Comparison of ENCODE assay signal across 28 cellular contexts in genomic region chr22:20611418-20611817, GRCh38.
"Had no signal": no experiment of that assay in that cellular context is flagged by ENCODE, and none has a peak within 500 bp of the region (broad histone marks: within the 10 kb centered on the region; RNA-seq: fewer than 3 reads in every experiment).

No MANE protein-coding gene starts in this region.

- H3K9me3 Mint-ChIP-seq: activated CD4-positive, alpha-beta T cell treated with anti-CD3 and anti-CD28 coated beads, Interleukin-2, amount 10 ng/mL, durations not matched to agents 7 days and 5 days; activated CD8-positive, alpha-beta T cell treated with anti-CD3 and anti-CD28 coated beads for 36 hours; activated naive CD8-positive, alpha-beta T cell treated with anti-CD3 and anti-CD28 coated beads, Interleukin-2, amount 10 ng/mL, durations not matched to agents 7 days and 5 days; activated T-cell treated with anti-CD3 and anti-CD28 coated beads, Interleukin-2, amount 50 U/mL, for 72 hours; activated T-helper 2 cell treated with anti-CD3 and anti-CD28 coated beads, Interferon-gamma antibody, Interleukin-2, Interleukin-4, amounts not matched to agents 10 μg/mL and 5 μg/mL and 100 μg/mL, durations not matched to agents 14 hours and 24 hours and 36 hours had no signal

- H3K4me3 ChIP-seq: adrenal gland, breast epithelium, SJCRH30 had no signal

- ATAC-seq: activated CD8-positive, alpha-beta T cell treated with anti-CD3 and anti-CD28 coated beads for 36 hours; activated T-cell treated with anti-CD3 and anti-CD28 coated beads, Interleukin-2, amount 50 U/mL, for 72 hours; Panc1 had no signal

- H3K27me3 ChIP-seq: adrenal gland, breast epithelium had no signal

- H3K27ac Mint-ChIP-seq: activated CD4-positive, alpha-beta T cell treated with anti-CD3 and anti-CD28 coated beads, Interleukin-2, amount 10 ng/mL, durations not matched to agents 7 days and 5 days; activated CD8-positive, alpha-beta T cell treated with anti-CD3 and anti-CD28 coated beads for 36 hours; activated naive CD8-positive, alpha-beta T cell treated with anti-CD3 and anti-CD28 coated beads, Interleukin-2, amount 10 ng/mL, durations not matched to agents 7 days and 5 days; activated T-cell treated with anti-CD3 and anti-CD28 coated beads, Interleukin-2, amount 50 U/mL, for 72 hours; activated T-helper 2 cell treated with anti-CD3 and anti-CD28 coated beads, Interferon-gamma antibody, Interleukin-2, Interleukin-4, amounts not matched to agents 10 μg/mL and 5 μg/mL and 100 μg/mL, durations not matched to agents 14 hours and 24 hours and 36 hours had no signal

- H3K9ac ChIP-seq: SK-N-SH had no signal

- H3K9me3 ChIP-seq: adrenal gland, breast epithelium, SJCRH30, SK-N-SH had no signal

- H3K27ac ChIP-seq: adrenal gland, breast epithelium, SJCRH30, VCaP had no signal

- H3K36me3 ChIP-seq: adrenal gland, breast epithelium, SJCRH30 had no signal

- H3K4me2 ChIP-seq: SK-N-SH had no signal

- H3K4me1 ChIP-seq: adrenal gland, breast epithelium, SJCRH30 had no signal

- H3K36me3 Mint-ChIP-seq: activated naive CD8-positive, alpha-beta T cell treated with anti-CD3 and anti-CD28 coated beads, Interleukin-2, amount 10 ng/mL, durations not matched to agents 7 days and 5 days had no signal

- H3K4me3 Mint-ChIP-seq: activated CD4-positive, alpha-beta T cell treated with anti-CD3 and anti-CD28 coated beads, Interleukin-2, amount 10 ng/mL, durations not matched to agents 7 days and 5 days; activated CD8-positive, alpha-beta T cell treated with anti-CD3 and anti-CD28 coated beads for 36 hours; activated naive CD8-positive, alpha-beta T cell treated with anti-CD3 and anti-CD28 coated beads, Interleukin-2, amount 10 ng/mL, durations not matched to agents 7 days and 5 days; activated T-cell treated with anti-CD3 and anti-CD28 coated beads, Interleukin-2, amount 50 U/mL, for 72 hours had no signal

- DNase-seq: activated CD4-positive, alpha-beta T cell treated with anti-CD3 and anti-CD28 coated beads, Interleukin-2, amount 10 ng/mL, durations not matched to agents 7 days and 5 days; activated CD4-positive, CD25-positive, alpha-beta regulatory T cell; activated CD8-positive, alpha-beta memory T cell treated with anti-CD3 and anti-CD28 coated beads, Interleukin-2, amount 50 U/mL, for 4 hours; activated CD8-positive, alpha-beta T cell treated with anti-CD3 and anti-CD28 coated beads for 36 hours; activated gamma-delta T cell treated with Interleukin-2 at 50 U/mL for 16 hours; activated naive CD4-positive, alpha-beta T cell treated with anti-CD3 and anti-CD28 coated beads, Interleukin-2, amount 50 U/mL, for 16 hours; activated naive CD8-positive, alpha-beta T cell treated with anti-CD3 and anti-CD28 coated beads, Interleukin-2, amount 10 ng/mL, durations not matched to agents 7 days and 5 days; activated T-cell treated with anti-CD3 and anti-CD28 coated beads, Interleukin-2, amount 50 U/mL, for 72 hours; adrenal gland; anterior cingulate cortex; central memory CD4-positive, alpha-beta T cell; NCI-H1048; NCI-H1930; NCI-H2171 treated with DMSO at 0.1 percent for 48 hours; NCI-H345; NCI-H510A; NCI-H69; NK-92 treated with Interleukin-12 subunit alpha and Interleukin-12 subunit beta, amount 100 ng/mL, for 24 hours; OCI-M1; Right ventricle myocardium superior; RPMI8226; SJCRH30; SK-N-SH; T-helper 1 cell had no signal

- H3K9me2 ChIP-seq: SK-N-SH had no signal

- H3K27me3 Mint-ChIP-seq: activated CD8-positive, alpha-beta T cell treated with anti-CD3 and anti-CD28 coated beads for 36 hours; activated naive CD8-positive, alpha-beta T cell treated with anti-CD3 and anti-CD28 coated beads, Interleukin-2, amount 10 ng/mL, durations not matched to agents 7 days and 5 days had no signal
